19 cellular contexts compared by ENCODE assay signal in the genomic region with DNA sequence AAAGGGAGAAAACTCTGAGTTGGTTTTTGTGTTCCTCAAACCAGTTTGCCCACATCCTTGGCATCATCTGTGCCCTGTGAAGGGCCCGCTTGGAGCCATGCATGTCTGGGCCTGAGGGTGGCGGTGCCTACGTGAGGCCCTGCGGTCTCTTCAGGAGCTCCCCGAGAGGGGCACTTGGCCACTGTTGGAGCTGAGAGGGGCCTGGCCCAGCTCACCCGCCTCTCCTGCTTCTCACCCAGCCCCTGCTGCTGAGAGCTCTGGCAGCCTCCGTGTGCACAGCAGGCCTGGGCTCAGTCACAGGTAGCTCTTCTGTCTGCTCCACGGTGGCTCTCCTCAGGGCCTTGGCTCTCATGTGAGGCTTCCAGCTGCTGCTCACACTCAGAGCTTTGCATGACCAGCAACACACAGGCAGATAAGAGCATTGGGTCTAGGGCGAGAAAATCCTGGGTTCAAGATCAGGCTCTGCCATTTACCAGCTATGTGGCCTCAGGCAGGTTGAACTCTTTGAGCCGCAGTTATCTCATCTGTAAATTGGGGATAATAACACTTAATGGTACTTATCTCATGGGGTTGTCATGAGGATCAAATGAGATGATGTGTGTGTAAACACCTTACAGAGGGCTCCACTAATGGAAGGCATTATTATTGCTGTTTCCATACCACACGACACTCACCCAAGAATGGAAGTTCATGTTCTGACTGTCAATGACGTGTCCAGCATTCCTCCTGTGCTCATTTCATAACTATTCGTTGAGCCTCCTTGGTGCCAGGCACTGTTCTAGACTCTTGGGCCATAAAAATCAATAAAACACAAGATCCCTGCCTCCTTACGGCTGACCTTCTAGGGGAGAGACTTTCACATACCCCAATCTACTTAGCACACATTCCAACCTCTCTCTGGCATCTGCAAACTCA. TPM values are rescaled to one million over a fixed set of nuclear protein-coding genes. Genes with fewer than 3 reads are reported as not detected.
DNase-seq lines count a peak whose midpoint lies in the region; ATAC-seq, FAIRE-seq and TF ChIP-seq lines count a peak whose summit lies in the region.
"Had no signal": no experiment of that assay in that cellular context is flagged by ENCODE, and none has a peak within 500 bp of the region (broad histone marks: within the 10 kb centered on the region; RNA-seq: fewer than 3 reads in every experiment).

No MANE protein-coding gene starts in this region.

- H3K4me3 ChIP-seq in esophagus squamous epithelium (no peak overlapping the region), prostate gland (no peak overlapping the region), A673 (ENCODE audit: low read depth, low read length, poor library complexity, severe bottlenecking) (no peak overlapping the region)
- H3K4me3 ChIP-seq: cardiac muscle cell, Peyer's patch had no signal

- TF ChIP-seq POLR2A in esophagus squamous epithelium (IDR thresholded peaks at IDR 0.05) (no peak), prostate gland (IDR thresholded peaks at IDR 0.05) (peak; percentile 9), GM12892 (IDR thresholded peaks at IDR 0.05; ENCODE audit: low read depth, low read length) (no peak)

- H3K27ac ChIP-seq in esophagus squamous epithelium = peak overlapping the region; percentile 67 to 82 (median 79)
- H3K27ac ChIP-seq in prostate gland = peak overlapping the region in 1 of 2 donors; percentile 43
- no peak overlapping the region for H3K27ac ChIP-seq in A673 (ENCODE audit: low read depth, low read length, poor library complexity, severe bottlenecking)
- H3K27ac ChIP-seq: cardiac muscle cell, HL-60, Peyer's patch, VCaP had no signal

- POLR2A ChIA-PET in A673 (lab: Charles Lee; ENCODE audit: low non-redundant PET) = no interaction called here

- intact Hi-C loops in esophagus squamous epithelium (cut with DNase I) = no loop called here
- intact Hi-C loops in prostate gland (cut with DNase I) = loop anchor here (5.0 kb wide), 1 partner anchor 52 kb away; no protein-coding TSS in a partner anchor
- intact Hi-C loops in A673 (cut with micrococcal nuclease; ENCODE audit: unreplicated experiment) = loop anchor here (5.0 kb wide), 1 partner anchor 752 kb away; no protein-coding TSS in a partner anchor

- H3K36me3 ChIP-seq in esophagus squamous epithelium (no peaks in the 10 kb centered on the region), prostate gland (no peaks in the 10 kb centered on the region), A673 (ENCODE audit: insufficient read depth, low read length, poor library complexity, severe bottlenecking) (no peaks in the 10 kb centered on the region)
- H3K36me3 ChIP-seq: cardiac muscle cell, Peyer's patch had no signal

- H3K4me1 ChIP-seq in esophagus squamous epithelium (peaks cover 21 to 44% (median 30%) of the 10 kb centered on the region in 3 donors), prostate gland (replicated peaks) (no peaks in the 10 kb centered on the region), A673 (ENCODE audit: insufficient read depth, low read length, poor library complexity, severe bottlenecking) (no peaks in the 10 kb centered on the region)

- no peaks in the 10 kb centered on the region for H3K9me3 ChIP-seq in esophagus squamous epithelium
- no peaks in the 10 kb centered on the region for H3K9me3 ChIP-seq in prostate gland
- H3K9me3 ChIP-seq in A673 (ENCODE audit: low read depth, low read length, poor library complexity, severe bottlenecking) = no peaks in the 10 kb centered on the region
- H3K9me3 ChIP-seq: Peyer's patch had no signal

- FAIRE-seq in GM12892 (lab: Jason Lieb, UNC) = no peak

- peak; percentile 70 for DNase-seq in EH (ENCODE audit: low read depth)
- peak; percentile 59 for DNase-seq in RKO (ENCODE audit: low spot score)
- DNase-seq in esophagus squamous epithelium (lab: John Stamatoyannopoulos, UW) = no peak
- DNase-seq in prostate gland (ENCODE audit: low spot score) = peak; percentile 84
- DNase-seq in A673 (ENCODE audit: low spot score) = no peak
- no peak for DNase-seq in GM12892 (ENCODE audit: insufficient read length)
- DNase-seq: activated CD8-positive, alpha-beta T cell treated with anti-CD3 and anti-CD28 coated beads for 36 hours; activated naive CD8-positive, alpha-beta T cell treated with anti-CD3 and anti-CD28 coated beads, Interleukin-2, amount 10 ng/mL, durations not matched to agents 7 days and 5 days; activated T-cell treated with anti-CD3 and anti-CD28 coated beads, Interleukin-2, amount 50 U/mL, for 72 hours; hippocampal formation; kidney glomerular epithelial cell; NCI-H1105 treated with DMSO at 0.1 percent for 48 hours; stimulated activated naive CD8-positive, alpha-beta T cell treated with anti-CD3 and anti-CD28 coated beads, Interleukin-15, amount 100 ng/mL, for 72 hours had no signal

- no TSS peak for BruUV-seq in A673 (replicated peaks; lab: Mats Ljungman, UMichigan)

- peak in 2 of 6 experiments; percentile 25 to 50 for TF ChIP-seq CTCF in esophagus squamous epithelium (IDR thresholded peaks at IDR 0.05)
- TF ChIP-seq CTCF in prostate gland (IDR thresholded peaks at IDR 0.05) = peak in 1 of 4 experiments; percentile 40
- no peak for TF ChIP-seq CTCF in A673 (conservative IDR thresholded peaks at IDR 0.05; ENCODE audit: low read depth, low read length)

- H3K27me3 ChIP-seq in esophagus squamous epithelium = no peaks in the 10 kb centered on the region
- no peaks in the 10 kb centered on the region for H3K27me3 ChIP-seq in prostate gland (replicated peaks; ENCODE audit: insufficient read depth)
- no peaks in the 10 kb centered on the region for H3K27me3 ChIP-seq in A673 (replicated peaks; ENCODE audit: insufficient read depth, low read depth, low read length, poor library complexity)
- H3K27me3 ChIP-seq: cardiac muscle cell, Peyer's patch had no signal

- ATAC-seq in HG02981 (IDR thresholded peaks at IDR 0.05; ENCODE audit: unreplicated experiment) (no peak), GM21619 (IDR thresholded peaks at IDR 0.05; ENCODE audit: unreplicated experiment) (no peak)
- ATAC-seq: activated CD8-positive, alpha-beta T cell treated with anti-CD3 and anti-CD28 coated beads for 36 hours; activated T-cell treated with anti-CD3 and anti-CD28 coated beads, Interleukin-2, amount 50 U/mL, for 72 hours; stimulated activated naive CD8-positive, alpha-beta T cell treated with anti-CD3 and anti-CD28 coated beads, Interleukin-15, amount 100 ng/mL, for 72 hours had no signal

- CTCF ChIA-PET in A673 (lab: Charles Lee) = no interaction called here

- 68 to 75% methylated on average over 6 to 8 of the region's 14 CpGs for whole genome bisulfite sequencing in esophagus squamous epithelium, 2 donors
- 60% methylated on average over 14 of the region's 14 CpGs for WGBS in prostate gland

RNA-seq across cellular contexts. Expression of gene PLB1, which starts 41.6 kb away (rescaled TPM):
- total RNA-seq in esophagus squamous epithelium (1 to 10 TPM; 1.1 to 6.5 (median 2.3) TPM), prostate gland (1 to 10 TPM; 7.4 to 9.6 TPM), A673 (2021) (0.39 TPM in 1 of 2 replicates, not detected in the other)
- polyA plus RNA-seq in GM12892 (2012; ENCODE audit: missing spikeins) = 0.51 TPM

Comparison
In these comparisons a context has a peak if more than half of its experiments do, and no peak if none do; other contexts are left out.
1. DNase-seq: peak in EH (single experiment), RKO (single experiment) and prostate gland (single experiment); none in esophagus squamous epithelium (single experiment), A673 (single experiment) and GM12892 (single experiment).